19 cellular contexts compared by ENCODE assay signal in genomic region chr13:33953203-33953602, GRCh38.
DNase-seq lines count a peak whose midpoint lies in the region; ATAC-seq and TF ChIP-seq lines count a peak whose summit lies in the region.
"Had no signal": no experiment of that assay in that cellular context is flagged by ENCODE, and none has a peak within 500 bp of the region (broad histone marks: within the 10 kb centered on the region; RNA-seq: fewer than 3 reads in every experiment).

No MANE protein-coding gene starts in this region.

- H3K9me2 ChIP-seq in SK-N-SH, result no peaks in the 10 kb centered on the region

- ATAC-seq in SK-N-SH treated with all-trans-retinoic acid at 6 μM for 48 hours (no peak), right lobe of liver (no peak)
- ATAC-seq: esophagus mucosa, upper lobe of right lung had no signal

- intact Hi-C loops in right lobe of liver (cut with DNase I), result no loop called here

- POLR2A ChIA-PET in SK-N-SH (lab: Yijun Ruan, JAX), result interaction anchor here (0.7 kb wide), 1 partner anchor 124 kb away, joined by 4 read pairs; no protein-coding TSS in a partner anchor

- H3K4me3 ChIP-seq in SK-N-SH (ENCODE audit: low read depth in 2 of 2, low read length in 1 of 2), result no peak overlapping the region
- no peak overlapping the region for H3K4me3 ChIP-seq in right lobe of liver
- H3K4me3 ChIP-seq: hepatocyte, upper lobe of right lung had no signal

- 92% methylated on average over 1 of the region's 1 CpG for WGBS in SK-N-SH (ENCODE audit: low lambda C conversion rate)
- WGBS in right lobe of liver (ENCODE audit: insufficient coverage, low coverage, low lambda C conversion rate, missing lambda C conversion rate), result 92% methylated on average over 1 of the region's 1 CpG

- H3K79me2 ChIP-seq in SK-N-SH (ENCODE audit: insufficient read depth), result no peaks in the 10 kb centered on the region
- H3K79me2 ChIP-seq: hepatocyte had no signal

- H4K20me1 ChIP-seq in SK-N-SH (ENCODE audit: insufficient read depth), result no peaks in the 10 kb centered on the region

- H3K4me1 ChIP-seq in SK-N-SH (ENCODE audit: control insufficient read depth in 1 of 2, insufficient read depth in 2 of 2, low read depth in 1 of 2, low read length in 1 of 2) (peaks cover 0 to 5% of the 10 kb centered on the region in 2 experiments; a peak in 3 of 4 replicates), right lobe of liver (no peaks in the 10 kb centered on the region)
- H3K4me1 ChIP-seq: upper lobe of right lung had no signal

- H3F3A ChIP-seq in SK-N-SH (replicated peaks; ENCODE audit: insufficient read depth), result peaks cover 11% of the 10 kb centered on the region

- H3K4me2 ChIP-seq in SK-N-SH, result no peak overlapping the region
- H3K4me2 ChIP-seq: hepatocyte had no signal

- TF ChIP-seq EP300 in SK-N-SH (IDR thresholded peaks at IDR 0.05; ENCODE audit: borderline replicate concordance in 1 of 2, low read depth in 1 of 2, low read length in 1 of 2), result no peak

- no peaks in the 10 kb centered on the region for H3K27me3 ChIP-seq in SK-N-SH (ENCODE audit: insufficient read depth)
- H3K27me3 ChIP-seq in right lobe of liver, result no peaks in the 10 kb centered on the region
- H3K27me3 ChIP-seq: hepatocyte, upper lobe of right lung had no signal

- no peak overlapping the region for H3K9ac ChIP-seq in SK-N-SH

- H3K27ac ChIP-seq in SK-N-SH (ENCODE audit: low read depth in 2 of 2, low read length in 1 of 2) (peak overlapping the region in 1 of 2 experiments; percentile 43; a peak in 2 of 4 replicates), right lobe of liver (no peak overlapping the region), substantia nigra (ENCODE audit: low read depth, low read length, poor library complexity, severe bottlenecking) (no peak overlapping the region)
- H3K27ac ChIP-seq: 22Rv1, hepatocyte, upper lobe of right lung had no signal

- no peak for TF ChIP-seq POLR2A in right lobe of liver (IDR thresholded peaks at IDR 0.05)

- DNase-seq in SK-N-SH (no peak), amniotic stem cell (lab: John Stamatoyannopoulos, UW) (peak; percentile 14), fibroblast of peridontal ligament (ENCODE audit: extremely low read depth) (peak; percentile 92), stromal cell of bone marrow (ENCODE audit: low read depth) (peak; percentile 89), right lobe of liver (no peak), substantia nigra (lab: John Stamatoyannopoulos, UW) (no peak)
- no peak for DNase-seq in activated T-cell treated with anti-CD3 and anti-CD28 coated beads, Interleukin-2, amount 50 U/mL, for 48 hours
- DNase-seq: activated gamma-delta T cell; anterior cingulate cortex; CD4-positive, alpha-beta memory T cell; kidney glomerular epithelial cell; NCI-H187; NCI-H446; T-helper 9 cell; upper lobe of right lung had no signal

- H3K36me3 ChIP-seq in SK-N-SH (replicated peaks in 1 of 2; ENCODE audit: control insufficient read depth in 1 of 2, insufficient read depth in 2 of 2, low read length in 1 of 2), result no peaks in the 10 kb centered on the region
- H3K36me3 ChIP-seq in right lobe of liver, result no peaks in the 10 kb centered on the region
- H3K36me3 ChIP-seq: upper lobe of right lung had no signal

- TF ChIP-seq CTCF in SK-N-SH (IDR thresholded peaks at IDR 0.05), result no peak
- no peak for TF ChIP-seq CTCF in right lobe of liver (IDR thresholded peaks at IDR 0.05)

- no peaks in the 10 kb centered on the region for H3K9me3 ChIP-seq in SK-N-SH
- no peaks in the 10 kb centered on the region for H3K9me3 ChIP-seq in right lobe of liver
- H3K9me3 ChIP-seq: upper lobe of right lung had no signal

- no peak overlapping the region for H2AFZ ChIP-seq in SK-N-SH (ENCODE audit: low read depth)
- H2AFZ ChIP-seq: hepatocyte had no signal

- CTCF ChIA-PET in SK-N-SH (lab: Yijun Ruan, JAX), result no interaction called here

- no peak for TF ChIP-seq RAD21 in SK-N-SH (IDR thresholded peaks at IDR 0.05; ENCODE audit: low read length)

TF ChIP-seq in SK-N-SH, 30 proteins besides CTCF, POLR2A, EP300 and RAD21:
- TF ChIP-seq FOXJ3 (CRISPR knock-in tag; IDR thresholded peaks at IDR 0.05) (no peak), GABPA (IDR thresholded peaks at IDR 0.05; ENCODE audit: low read depth) (no peak), FOSL2 (IDR thresholded peaks at IDR 0.05; ENCODE audit: borderline replicate concordance, low read depth) (0 out of 2 replicates have a peak, but pooled peaks have one; percentile 13)

TF ChIP-seq in SK-N-SH treated with all-trans-retinoic acid at 6 μM for 48 hours, 23 proteins besides CTCF, POLR2A, EP300 and RAD21 (continues in another document):
- TF ChIP-seq ZNF565 (CRISPR knock-in tag; conservative IDR thresholded peaks at IDR 0.05; ENCODE audit: low read depth) (no peak), PATZ1 (CRISPR knock-in tag; IDR thresholded peaks at IDR 0.05; ENCODE audit: borderline replicate concordance) (no peak), SNAI2 (CRISPR knock-in tag; IDR thresholded peaks at IDR 0.05) (no peak), ESRRG (CRISPR knock-in tag; IDR thresholded peaks at IDR 0.05) (no peak), ISL1 (CRISPR knock-in tag; IDR thresholded peaks at IDR 0.05) (no peak), ZFP3 (CRISPR knock-in tag; IDR thresholded peaks at IDR 0.05) (no peak), POU6F1 (CRISPR knock-in tag; IDR thresholded peaks at IDR 0.05; ENCODE audit: borderline replicate concordance, low read depth) (no peak), CSDC2 (CRISPR knock-in tag; IDR thresholded peaks at IDR 0.05) (no peak), ZNF70 (CRISPR knock-in tag; IDR thresholded peaks at IDR 0.05) (no peak), PPARA (CRISPR knock-in tag; IDR thresholded peaks at IDR 0.05; ENCODE audit: borderline replicate concordance) (no peak), TSHZ2 (CRISPR knock-in tag; IDR thresholded peaks at IDR 0.05) (no peak), CSRNP3 (CRISPR knock-in tag; IDR thresholded peaks at IDR 0.05) (no peak), ZNF8 (CRISPR knock-in tag; IDR thresholded peaks at IDR 0.05) (no peak), RARB (CRISPR knock-in tag; IDR thresholded peaks at IDR 0.05) (no peak)

Comparison
In these comparisons a context has a peak if more than half of its experiments do, and no peak if none do; other contexts are left out.
1. DNase-seq: peak in amniotic stem cell (single experiment), fibroblast of peridontal ligament (single experiment) and stromal cell of bone marrow (single experiment); none in SK-N-SH (single experiment), right lobe of liver (0 of 3), activated T-cell treated with anti-CD3 and anti-CD28 coated beads, Interleukin-2, amount 50 U/mL, for 48 hours (0 of 2) and substantia nigra (0 of 49).